Comparison of ENCODE assay signal across 8 cellular contexts in genomic region chr4:119629142-119629471, GRCh38. TPM values are rescaled to one million over a fixed set of nuclear protein-coding genes. Genes with fewer than 3 reads are reported as not detected.
A peak's percentile ranks its signal among the peaks of the same experiment; 100 is the strongest.
DNase-seq lines count a peak whose midpoint lies in the region; ATAC-seq, FAIRE-seq and TF ChIP-seq lines count a peak whose summit lies in the region.

No MANE protein-coding gene starts in this region.

- POLR2A ChIA-PET in CD4-positive, alpha-beta memory T cell (lab: Charles Lee; ENCODE audit: partially characterized antibody), result interaction anchor here (1.6 to 2.0 kb wide), 2 partner anchors 175 to 329 kb away, joined by 5 to 7 read pairs; a partner anchor contains a TSS
- POLR2A ChIA-PET in naive thymus-derived CD4-positive, alpha-beta T cell (lab: Charles Lee), result interaction anchor here (2.1 kb wide), 1 partner anchor 417 kb away, joined by 4 read pairs; the partner anchor contains the start of gene USP53

- H3K36me3 ChIP-seq in CD4-positive, alpha-beta memory T cell (ENCODE audit: insufficient read depth, low read length), result no peaks in the 10 kb centered on the region
- no peaks in the 10 kb centered on the region for H3K36me3 ChIP-seq in HUES64 (ENCODE audit: insufficient read depth, low read length)
- H3K36me3 ChIP-seq in naive thymus-derived CD4-positive, alpha-beta T cell (ENCODE audit: control insufficient read depth in 2 of 3, insufficient read depth in 3 of 3, low read length in 3 of 3), result no peaks in the 10 kb centered on the region

- CTCF ChIA-PET in CD4-positive, alpha-beta memory T cell (lab: Charles Lee; ENCODE audit: partially characterized antibody), result interaction anchor here (0.7 to 2.6 kb wide), 30 partner anchors 8 to 943 kb away, joined by 3 to 18 read pairs (median 3); partner anchors contain the start of gene METTL14
- CTCF ChIA-PET in naive thymus-derived CD4-positive, alpha-beta T cell (lab: Charles Lee), result interaction anchor here (0.9 to 1.9 kb wide), 4 partner anchors 13 to 330 kb away, joined by 3 to 6 read pairs (median 4); no protein-coding TSS in a partner anchor

- no peak for TF ChIP-seq POLR2A in GM12892 (IDR thresholded peaks at IDR 0.05; ENCODE audit: low read depth, low read length)

- intact Hi-C loops in CD4-positive, alpha-beta memory T cell (cut with micrococcal nuclease), result loop anchor here (1.0 to 5.0 kb wide), 5 partner anchors 72 to 857 kb away; partner anchors contain the start of gene USP53
- intact Hi-C loops in dorsolateral prefrontal cortex (cut with DNase I), result loop anchor here (5.0 to 10.0 kb wide), 3 partner anchors 418 to 644 kb away; no protein-coding TSS in a partner anchor
- intact Hi-C loops in naive thymus-derived CD4-positive, alpha-beta T cell (cut with micrococcal nuclease), result loop anchor here (1.0 to 10.0 kb wide), 11 partner anchors 72 to 1566 kb away; partner anchors contain the start of gene USP53 (in 2 of the 2)

- H3K27ac Mint-ChIP-seq in CD4-positive, alpha-beta memory T cell, result peak overlapping the region; percentile 2 to 91 (median 66)
- H3K27ac Mint-ChIP-seq in naive thymus-derived CD4-positive, alpha-beta T cell, result peak overlapping the region in 4 of 9 donors; percentile 19 to 71 (median 38)

- H3K4me1 ChIP-seq in CD4-positive, alpha-beta memory T cell (ENCODE audit: insufficient read depth, low read length), result peaks cover 16% of the 10 kb centered on the region
- 0 out of 2 replicates have a peak, but pooled peaks cover 3% of the 10 kb centered on the region for H3K4me1 ChIP-seq in HUES64 (ENCODE audit: insufficient read depth, low read length)
- H3K4me1 ChIP-seq in naive thymus-derived CD4-positive, alpha-beta T cell (ENCODE audit: control insufficient read depth in 2 of 2, insufficient read depth in 2 of 2, low read length in 2 of 2), result peaks cover 6 to 7% of the 10 kb centered on the region in 2 donors

- H3K9ac ChIP-seq in HUES64 (ENCODE audit: low read depth, low read length), result peak overlapping the region; percentile 61

- peak in 9 of 56 donors; percentile 2 to 24 (median 9) for TF ChIP-seq CTCF in dorsolateral prefrontal cortex (IDR thresholded peaks at IDR 0.05 in 54 of 56, conservative IDR thresholded peaks at IDR 0.05 in 2 of 56; ENCODE audit: low read depth in 1 of 56, partially characterized antibody in 56 of 56)

- H3K9me3 Mint-ChIP-seq in CD4-positive, alpha-beta memory T cell, result no peaks in the 10 kb centered on the region
- peaks cover 0 to 2% (median 0%) of the 10 kb centered on the region in 11 donors for H3K9me3 Mint-ChIP-seq in naive thymus-derived CD4-positive, alpha-beta T cell

- peaks cover 7 to 26% (median 16%) of the 10 kb centered on the region in 4 donors for H3K4me1 Mint-ChIP-seq in CD4-positive, alpha-beta memory T cell
- peaks cover 7 to 27% (median 23%) of the 10 kb centered on the region in 7 donors for H3K4me1 Mint-ChIP-seq in naive thymus-derived CD4-positive, alpha-beta T cell

- peaks cover 0 to 2% of the 10 kb centered on the region in 2 donors for H3K36me3 Mint-ChIP-seq in CD4-positive, alpha-beta memory T cell
- H3K36me3 Mint-ChIP-seq in naive thymus-derived CD4-positive, alpha-beta T cell, result no peaks in the 10 kb centered on the region

- peak overlapping the region; percentile 3 to 67 for H3K4me3 ChIP-seq in CD4-positive, alpha-beta memory T cell (ENCODE audit: low read length in 2 of 2)
- H3K4me3 ChIP-seq in HUES64 (ENCODE audit: low read length) (peak overlapping the region; percentile 93), dorsolateral prefrontal cortex (peak overlapping the region; percentile 53 to 85 (median 75))
- H3K4me3 ChIP-seq in naive thymus-derived CD4-positive, alpha-beta T cell (ENCODE audit: low read length), result peak overlapping the region; percentile 70

- FAIRE-seq in GM12892 (lab: Jason Lieb, UNC), result no peak

- H3K9me3 ChIP-seq in CD4-positive, alpha-beta memory T cell (ENCODE audit: control insufficient read depth in 1 of 2, low read length in 2 of 2), result no peaks in the 10 kb centered on the region
- H3K9me3 ChIP-seq in HUES64 (ENCODE audit: insufficient read depth, low read depth, low read length), result no peaks in the 10 kb centered on the region
- no peaks in the 10 kb centered on the region for H3K9me3 ChIP-seq in naive thymus-derived CD4-positive, alpha-beta T cell (ENCODE audit: control insufficient read depth in 2 of 3, low read length in 3 of 3)

- ATAC-seq in GM21515 (IDR thresholded peaks at IDR 0.05; ENCODE audit: unreplicated experiment), result peak; percentile 36
- peak; percentile 23 for ATAC-seq in naive thymus-derived CD4-positive, alpha-beta T cell

- H3K27me3 ChIP-seq in CD4-positive, alpha-beta memory T cell (ENCODE audit: insufficient read depth, low read length), result peaks cover 4% of the 10 kb centered on the region
- H3K27me3 ChIP-seq in HUES64 (ENCODE audit: insufficient read depth, low read length) (peaks cover 17% of the 10 kb centered on the region; the same call in 1 of the 2 replicates), dorsolateral prefrontal cortex (peaks cover 0 to 8% (median 0%) of the 10 kb centered on the region in 45 donors)
- no peaks in the 10 kb centered on the region for H3K27me3 ChIP-seq in naive thymus-derived CD4-positive, alpha-beta T cell (ENCODE audit: control insufficient read depth in 2 of 2, insufficient read depth in 2 of 2, low read length in 2 of 2)

- WGBS in HUES64, result 3% methylated on average over 11 of the region's 12 CpGs

- H3K27me3 Mint-ChIP-seq in CD4-positive, alpha-beta memory T cell, result peaks cover 4 to 7% of the 10 kb centered on the region in 2 donors
- peaks cover 8 to 75% (median 16%) of the 10 kb centered on the region in 5 donors for H3K27me3 Mint-ChIP-seq in naive thymus-derived CD4-positive, alpha-beta T cell

- DNase-seq in CD4-positive, alpha-beta memory T cell, result no peak
- DNase-seq in dorsolateral prefrontal cortex, result no peak
- no peak for DNase-seq in naive thymus-derived CD4-positive, alpha-beta T cell
- DNase-seq in stimulated activated CD4-positive, alpha-beta T cell treated with anti-CD3 and anti-CD28 coated beads, Interleukin-12 subunit alpha, Interleukin-12 subunit beta, amount 100 ng/mL, for 4 hours, result no peak
- DNase-seq in germinal center (ENCODE audit: low spot score), result no peak
- DNase-seq in GM12892 (ENCODE audit: insufficient read length), result no peak

- peak overlapping the region; percentile 82 to 92 (median 86) for H3K4me3 Mint-ChIP-seq in CD4-positive, alpha-beta memory T cell
- H3K4me3 Mint-ChIP-seq in naive thymus-derived CD4-positive, alpha-beta T cell, result peak overlapping the region; percentile 83 to 97 (median 92)

- H3K27ac ChIP-seq in CD4-positive, alpha-beta memory T cell (ENCODE audit: low read depth, low read length), result no peak overlapping the region
- H3K27ac ChIP-seq in HUES64 (ENCODE audit: low read depth, low read length) (no peak overlapping the region), dorsolateral prefrontal cortex (peak overlapping the region in 26 of 59 donors; percentile 3 to 87 (median 67))
- no peak overlapping the region for H3K27ac ChIP-seq in naive thymus-derived CD4-positive, alpha-beta T cell (ENCODE audit: low read depth, low read length)

RNA-seq across cellular contexts. Expression of gene PDE5A, which starts 0.5 kb away (rescaled TPM):
- 1 to 10 TPM; 1.8 to 2.9 TPM for total RNA-seq in CD4-positive, alpha-beta memory T cell
- polyA plus RNA-seq in CD4-positive, alpha-beta memory T cell, result 1 to 10 TPM in 1 of 2 donors, under 1 TPM in 1; 1.00 to 7.0 TPM
- 7.5 TPM for polyA plus RNA-seq in HUES64 (2013, experiment 1 of 2)
- polyA plus RNA-seq in HUES64 (2013, experiment 2 of 2), result 10.1 TPM
- 10 to 100 TPM in 15 of 120 experiments, 1 to 10 TPM in 105; 2.0 to 17.7 (median 6.1) TPM for total RNA-seq in dorsolateral prefrontal cortex
- 1 to 10 TPM in 1 of 5 experiments, under 1 TPM in 4; 0.21 to 1.5 (median 0.65) TPM for total RNA-seq in naive thymus-derived CD4-positive, alpha-beta T cell
- 1 to 10 TPM in 1 of 2 donors, under 1 TPM in 1; 0.56 to 2.6 TPM for polyA plus RNA-seq in naive thymus-derived CD4-positive, alpha-beta T cell
- 2.9 TPM for polyA plus RNA-seq in GM12892 (2012; ENCODE audit: missing spikeins)

Comparison
In these comparisons a context has a peak if more than half of its experiments do, and no peak if none do; other contexts are left out.
1. H3K4me3 ChIP-seq: peak in every context shown above with its lines; median percentile 93 in HUES64; 75 in dorsolateral prefrontal cortex; 70 in naive thymus-derived CD4-positive, alpha-beta T cell; 35 in CD4-positive, alpha-beta memory T cell.